11 cellular contexts compared by ENCODE assay signal in the genomic region with DNA sequence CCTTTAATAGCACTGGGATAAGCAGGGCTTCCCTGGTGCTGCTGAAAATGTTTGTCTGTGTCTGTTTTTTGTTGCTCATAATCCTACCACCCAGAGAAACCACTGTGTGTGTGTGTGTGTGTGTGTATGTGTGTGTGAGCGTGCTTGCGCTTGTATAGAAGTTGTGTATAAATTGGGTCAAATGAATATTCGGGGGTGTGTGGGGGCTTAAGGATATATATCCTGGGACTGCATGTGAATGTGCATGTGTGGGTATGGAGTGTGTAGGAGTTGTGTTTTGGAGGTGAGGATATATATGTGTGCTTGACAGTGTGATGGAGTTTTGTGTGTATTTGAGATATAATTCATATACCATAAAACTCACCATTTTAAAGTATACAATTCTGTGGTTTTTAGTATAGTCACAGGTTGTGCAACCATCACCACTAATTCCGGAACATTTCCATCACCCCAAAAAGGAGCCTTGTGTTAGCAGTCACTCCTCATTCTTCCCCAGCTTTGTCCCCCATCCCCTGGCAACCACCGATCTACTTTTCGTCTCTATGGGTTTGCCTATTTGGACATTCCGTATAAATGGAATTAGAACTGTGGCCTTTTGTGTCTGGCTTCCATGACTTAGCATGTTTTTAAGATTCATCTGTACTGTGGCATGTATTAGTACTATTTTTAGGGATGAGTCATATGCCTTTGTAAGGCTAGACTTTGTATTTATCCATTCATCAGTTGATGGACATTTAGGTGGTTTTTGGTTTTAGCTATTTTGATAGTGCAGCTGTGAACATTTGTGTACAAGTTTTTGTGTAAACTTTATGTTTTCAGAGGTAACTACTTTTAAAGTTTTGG. TPM values are rescaled to one million over a fixed set of nuclear protein-coding genes. Genes with fewer than 3 reads are reported as not detected.
DNase-seq lines count a peak whose midpoint lies in the region; ATAC-seq, FAIRE-seq and TF ChIP-seq lines count a peak whose summit lies in the region.
"Had no signal": no experiment of that assay in that cellular context is flagged by ENCODE, and none has a peak within 500 bp of the region (broad histone marks: within the 10 kb centered on the region; RNA-seq: fewer than 3 reads in every experiment).

No MANE protein-coding gene starts in this region.

- in situ Hi-C loops in astrocyte of the spinal cord (cut with HindIII; ENCODE audit: low sequenced_read_pairs) = no loop called here

- ATAC-seq in Right ventricle myocardium superior (ENCODE audit: poor library complexity) = peak; percentile 39
- ATAC-seq in Right ventricle myocardium inferior = no peak
- no peak for ATAC-seq in HG02938 (IDR thresholded peaks at IDR 0.05; ENCODE audit: unreplicated experiment)

- no peak for TF ChIP-seq CTCF in astrocyte of the spinal cord (IDR thresholded peaks at IDR 0.05; ENCODE audit: low read depth, low read length)

- no peak for DNase-seq in Right ventricle myocardium superior
- DNase-seq in Right ventricle myocardium inferior (ENCODE audit: missing footprints) = no peak
- peak; percentile 73 for DNase-seq in astrocyte of the spinal cord (ENCODE audit: low read depth, low spot score)
- DNase-seq in kidney glomerular epithelial cell (lab: John Stamatoyannopoulos, UW) = peak; percentile 4
- DNase-seq in urothelium cell line (ENCODE audit: low spot score) = peak; percentile 31
- DNase-seq in NCI-H2107 treated with DMSO at 0.1 percent for 48 hours (lab: John Stamatoyannopoulos, UW; ENCODE audit: unreplicated experiment) = no peak
- DNase-seq in activated T-cell treated with anti-CD3 and anti-CD28 coated beads, Interleukin-2, amount 50 U/mL, for 48 hours = no peak
- DNase-seq: NCI-H1105, T-helper 9 cell had no signal

- no peak for FAIRE-seq in urothelium cell line (lab: Jason Lieb, UNC)
- FAIRE-seq: A204.1 had no signal

- intact Hi-C loops in Right ventricle myocardium superior (cut with DNase I) = no loop called here
- intact Hi-C loops in Right ventricle myocardium inferior (cut with DNase I) = loop anchor here (2.0 to 5.0 kb wide), 2 partner anchors 25 to 103 kb away; partner anchors contain the start of genes PPP1CC and TCTN1

- H3K4me3 ChIP-seq in astrocyte of the spinal cord (ENCODE audit: low read depth, low read length) = no peak overlapping the region

RNA-seq across cellular contexts. Expression of gene TCTN1, which starts 25.6 kb away (rescaled TPM):
- 21.1 TPM for total RNA-seq in Right ventricle myocardium superior
- 26.9 TPM for total RNA-seq in Right ventricle myocardium inferior

RNA-seq across cellular contexts. Expression of gene HVCN1, which starts 49.4 kb away (rescaled TPM):
- 11.9 TPM for total RNA-seq in Right ventricle myocardium superior
- 11.8 TPM for total RNA-seq in Right ventricle myocardium inferior

RNA-seq across cellular contexts. Expression of gene PPTC7, which starts 56.4 kb away (rescaled TPM):
- total RNA-seq in Right ventricle myocardium superior (98.3 TPM), Right ventricle myocardium inferior (99.2 TPM)

Comparison
In these comparisons a context has a peak if more than half of its experiments do, and no peak if none do; other contexts are left out.
1. DNase-seq: peak in astrocyte of the spinal cord (single experiment), kidney glomerular epithelial cell (single experiment) and urothelium cell line (single experiment); none in Right ventricle myocardium superior (single experiment), Right ventricle myocardium inferior (single experiment), NCI-H2107 treated with DMSO at 0.1 percent for 48 hours (single experiment) and activated T-cell treated with anti-CD3 and anti-CD28 coated beads, Interleukin-2, amount 50 U/mL, for 48 hours (0 of 2).